10 cellular contexts compared by ENCODE assay signal in the genomic region with DNA sequence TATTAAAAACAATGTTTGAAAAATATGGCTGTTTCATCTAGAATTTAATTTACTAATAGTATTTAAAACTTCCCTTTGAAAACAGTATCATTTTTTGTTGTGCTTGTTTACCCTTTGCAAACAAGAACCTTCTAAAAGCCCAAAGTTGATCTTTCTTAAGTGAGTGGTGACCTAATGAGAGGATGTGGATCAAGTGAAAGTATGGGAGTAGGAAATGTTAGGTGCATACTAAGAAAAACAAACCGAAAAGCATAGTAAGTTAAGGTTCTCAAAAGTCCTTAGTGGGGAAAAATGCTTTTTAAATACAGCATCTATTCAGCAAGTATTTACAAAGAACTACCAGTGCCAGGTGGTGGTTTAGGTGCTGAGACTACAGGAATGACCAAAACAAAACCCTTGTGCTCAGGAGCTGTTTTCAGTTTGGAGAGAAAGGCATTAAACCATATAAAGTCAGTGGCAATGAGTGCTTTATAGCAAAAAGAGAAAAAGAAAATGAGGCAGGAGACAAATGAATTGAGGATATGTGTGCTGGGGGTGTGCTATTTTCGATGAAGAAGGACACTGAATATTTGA. TPM values are rescaled to one million over a fixed set of nuclear protein-coding genes. Genes with fewer than 3 reads are reported as not detected.
DNase-seq lines count a peak whose midpoint lies in the region; ATAC-seq and TF ChIP-seq lines count a peak whose summit lies in the region.
"Had no signal": no experiment of that assay in that cellular context is flagged by ENCODE, and none has a peak within 500 bp of the region (broad histone marks: within the 10 kb centered on the region; RNA-seq: fewer than 3 reads in every experiment).

No MANE protein-coding gene starts in this region.

- H3K27ac Mint-ChIP-seq in activated CD4-positive, alpha-beta T cell treated with anti-CD3 and anti-CD28 coated beads for 36 hours = peak overlapping the region; percentile 34
- peak overlapping the region; percentile 77 for H3K27ac Mint-ChIP-seq in activated T-helper 1 cell treated with anti-CD3 and anti-CD28 coated beads, Interleukin-12 subunit alpha, Interleukin-12 subunit beta, Interleukin-2, Interleukin-4 antibody, amounts not matched to agents 30 ng/mL and 10 ng/mL and 1 ng/mL, durations not matched to agents 14 hours and 24 hours and 36 hours

- TF ChIP-seq CTCF in sigmoid colon (IDR thresholded peaks at IDR 0.05) (no peak), esophagus muscularis mucosa (IDR thresholded peaks at IDR 0.05) (no peak)

- TF ChIP-seq EP300 in sigmoid colon (IDR thresholded peaks at IDR 0.05) (no peak), esophagus muscularis mucosa (IDR thresholded peaks at IDR 0.05) (no peak)

- peaks cover 0 to 34% (median 19%) of the 10 kb centered on the region in 4 donors for H3K4me1 ChIP-seq in sigmoid colon
- H3K4me1 ChIP-seq in esophagus muscularis mucosa = peaks cover 28 to 38% (median 34%) of the 10 kb centered on the region in 4 donors

- peaks cover 48% of the 10 kb centered on the region for H3K4me1 Mint-ChIP-seq in activated CD4-positive, alpha-beta T cell treated with anti-CD3 and anti-CD28 coated beads for 36 hours
- peaks cover 32% of the 10 kb centered on the region for H3K4me1 Mint-ChIP-seq in activated T-helper 1 cell treated with anti-CD3 and anti-CD28 coated beads, Interleukin-12 subunit alpha, Interleukin-12 subunit beta, Interleukin-2, Interleukin-4 antibody, amounts not matched to agents 30 ng/mL and 10 ng/mL and 1 ng/mL, durations not matched to agents 14 hours and 24 hours and 36 hours (ENCODE audit: low read depth)

- peak; percentile 38 for ATAC-seq in activated CD4-positive, alpha-beta T cell treated with anti-CD3 and anti-CD28 coated beads for 36 hours
- ATAC-seq in HG02852 (IDR thresholded peaks at IDR 0.05; ENCODE audit: unreplicated experiment) = peak; percentile 39
- no peak for ATAC-seq in GM19328 (IDR thresholded peaks at IDR 0.05; ENCODE audit: unreplicated experiment)

- peaks cover 7 to 45% (median 13%) of the 10 kb centered on the region in 4 donors for H3K36me3 ChIP-seq in sigmoid colon
- H3K36me3 ChIP-seq in esophagus muscularis mucosa = peaks cover 12 to 42% (median 28%) of the 10 kb centered on the region in 4 donors

- H3K27ac ChIP-seq in sigmoid colon (peak overlapping the region in 3 of 4 donors; percentile 4 to 59 (median 40)), esophagus muscularis mucosa (replicated peaks in 1 of 4) (no peak overlapping the region)
- H3K27ac ChIP-seq: 22Rv1 had no signal

- intact Hi-C loops in activated CD4-positive, alpha-beta T cell treated with anti-CD3 and anti-CD28 coated beads for 36 hours (cut with DNase I, micrococcal nuclease) = loop anchor here (2.0 kb wide), 1 partner anchor 130 kb away; no protein-coding TSS in a partner anchor
- intact Hi-C loops in activated T-helper 1 cell treated with anti-CD3 and anti-CD28 coated beads, Interleukin-12 subunit alpha, Interleukin-12 subunit beta, Interleukin-2, Interleukin-4 antibody, amounts not matched to agents 30 ng/mL and 10 ng/mL and 1 ng/mL, durations not matched to agents 14 hours and 24 hours and 36 hours (cut with micrococcal nuclease) = loop anchor here (1.0 to 10.0 kb wide), 4 partner anchors 24 to 1486 kb away; a partner anchor contains a TSS
- intact Hi-C loops in sigmoid colon (cut with DNase I) = no loop called here
- intact Hi-C loops in esophagus muscularis mucosa (cut with DNase I) = no loop called here

- CTCF ChIA-PET in activated CD4-positive, alpha-beta T cell treated with anti-CD3 and anti-CD28 coated beads for 36 hours (lab: Charles Lee) = interaction anchor here (1.0 to 5.2 kb wide), 8 partner anchors 7 to 274 kb away, joined by 3 to 47 read pairs (median 4); a partner anchor contains a TSS

- no peak for DNase-seq in activated CD4-positive, alpha-beta T cell treated with anti-CD3 and anti-CD28 coated beads for 36 hours
- DNase-seq in activated CD4-positive, alpha-beta T cell treated with anti-CD3 and anti-CD28 coated beads for 48 hours = no peak
- no peak for DNase-seq in activated T-helper 1 cell treated with anti-CD3 and anti-CD28 coated beads, Interleukin-12 subunit alpha, Interleukin-12 subunit beta, Interleukin-2, Interleukin-4 antibody, amounts not matched to agents 30 ng/mL and 10 ng/mL and 1 ng/mL, durations not matched to agents 14 hours and 24 hours and 36 hours (ENCODE audit: low spot score)
- DNase-seq in sigmoid colon (no peak), esophagus muscularis mucosa (ENCODE audit: extremely low spot score) (no peak), HK-2 (ENCODE audit: unreplicated experiment) (no peak)
- DNase-seq: substantia nigra had no signal

- peaks cover 41% of the 10 kb centered on the region for H3K36me3 Mint-ChIP-seq in activated CD4-positive, alpha-beta T cell treated with anti-CD3 and anti-CD28 coated beads for 36 hours (ENCODE audit: low read depth)
- H3K36me3 Mint-ChIP-seq in activated T-helper 1 cell treated with anti-CD3 and anti-CD28 coated beads, Interleukin-12 subunit alpha, Interleukin-12 subunit beta, Interleukin-2, Interleukin-4 antibody, amounts not matched to agents 30 ng/mL and 10 ng/mL and 1 ng/mL, durations not matched to agents 14 hours and 24 hours and 36 hours (ENCODE audit: low read depth) = peaks cover 40% of the 10 kb centered on the region

- H3K27me3 ChIP-seq in sigmoid colon (no peaks in the 10 kb centered on the region), esophagus muscularis mucosa (no peaks in the 10 kb centered on the region)

- H3K9me3 Mint-ChIP-seq in activated CD4-positive, alpha-beta T cell treated with anti-CD3 and anti-CD28 coated beads for 36 hours (ENCODE audit: low read depth) = no peaks in the 10 kb centered on the region
- no peaks in the 10 kb centered on the region for H3K9me3 Mint-ChIP-seq in activated T-helper 1 cell treated with anti-CD3 and anti-CD28 coated beads, Interleukin-12 subunit alpha, Interleukin-12 subunit beta, Interleukin-2, Interleukin-4 antibody, amounts not matched to agents 30 ng/mL and 10 ng/mL and 1 ng/mL, durations not matched to agents 14 hours and 24 hours and 36 hours

- POLR2A ChIA-PET in activated CD4-positive, alpha-beta T cell treated with anti-CD3 and anti-CD28 coated beads for 36 hours (lab: Charles Lee) = interaction anchor here (0.6 kb wide), 1 partner anchor 127 kb away, joined by 3 read pairs; no protein-coding TSS in a partner anchor

- H3K9me3 ChIP-seq in sigmoid colon = no peaks in the 10 kb centered on the region
- no peaks in the 10 kb centered on the region for H3K9me3 ChIP-seq in esophagus muscularis mucosa

- no peak overlapping the region for H3K4me3 Mint-ChIP-seq in activated CD4-positive, alpha-beta T cell treated with anti-CD3 and anti-CD28 coated beads for 36 hours
- peak overlapping the region; percentile 13 for H3K4me3 Mint-ChIP-seq in activated T-helper 1 cell treated with anti-CD3 and anti-CD28 coated beads, Interleukin-12 subunit alpha, Interleukin-12 subunit beta, Interleukin-2, Interleukin-4 antibody, amounts not matched to agents 30 ng/mL and 10 ng/mL and 1 ng/mL, durations not matched to agents 14 hours and 24 hours and 36 hours

- WGBS in sigmoid colon, 2 donors = 83 to 88% methylated on average over 2 of the region's 2 CpGs
- 89% methylated on average over 2 of the region's 2 CpGs for WGBS in esophagus muscularis mucosa

- no peaks in the 10 kb centered on the region for H3K27me3 Mint-ChIP-seq in activated CD4-positive, alpha-beta T cell treated with anti-CD3 and anti-CD28 coated beads for 36 hours
- no peaks in the 10 kb centered on the region for H3K27me3 Mint-ChIP-seq in activated T-helper 1 cell treated with anti-CD3 and anti-CD28 coated beads, Interleukin-12 subunit alpha, Interleukin-12 subunit beta, Interleukin-2, Interleukin-4 antibody, amounts not matched to agents 30 ng/mL and 10 ng/mL and 1 ng/mL, durations not matched to agents 14 hours and 24 hours and 36 hours (ENCODE audit: insufficient read depth)

- H3K4me3 ChIP-seq in sigmoid colon (no peak overlapping the region), esophagus muscularis mucosa (no peak overlapping the region)

- TF ChIP-seq POLR2A in sigmoid colon (IDR thresholded peaks at IDR 0.05) (no peak), esophagus muscularis mucosa (IDR thresholded peaks at IDR 0.05; ENCODE audit: low read depth) (no peak)

RNA-seq across cellular contexts. Expression of a gene that starts 23.8 kb away (rescaled TPM):
- total RNA-seq in activated CD4-positive, alpha-beta T cell treated with anti-CD3 and anti-CD28 coated beads for 36 hours = 10 to 100 TPM; 14.2 to 14.4 TPM
- 18.3 and 20.5 TPM in 2 replicates for total RNA-seq in activated T-helper 1 cell treated with anti-CD3 and anti-CD28 coated beads, Interleukin-12 subunit alpha, Interleukin-12 subunit beta, Interleukin-2, Interleukin-4 antibody, amounts not matched to agents 30 ng/mL and 10 ng/mL and 1 ng/mL, durations not matched to agents 14 hours and 24 hours and 36 hours
- total RNA-seq in sigmoid colon (10 to 100 TPM; 66.2 to 83.4 (median 74.1) TPM), esophagus muscularis mucosa (10 to 100 TPM; 48.7 to 57.7 (median 54.8) TPM)
- polyA plus RNA-seq in sigmoid colon = 10 to 100 TPM; 18.5 to 29.4 (median 20.0) TPM

RNA-seq across cellular contexts. Expression of a gene that starts 52.9 kb away (rescaled TPM):
- 10 to 100 TPM; 31.1 to 48.2 TPM for total RNA-seq in activated CD4-positive, alpha-beta T cell treated with anti-CD3 and anti-CD28 coated beads for 36 hours
- total RNA-seq in activated T-helper 1 cell treated with anti-CD3 and anti-CD28 coated beads, Interleukin-12 subunit alpha, Interleukin-12 subunit beta, Interleukin-2, Interleukin-4 antibody, amounts not matched to agents 30 ng/mL and 10 ng/mL and 1 ng/mL, durations not matched to agents 14 hours and 24 hours and 36 hours = 57.4 and 61.8 TPM in 2 replicates
- total RNA-seq in sigmoid colon = 10 to 100 TPM; 77.3 to 97.1 (median 83.5) TPM
- 10 to 100 TPM; 48.6 to 66.6 (median 58.4) TPM for polyA plus RNA-seq in sigmoid colon
- 10 to 100 TPM; 42.5 to 70.6 (median 57.9) TPM for total RNA-seq in esophagus muscularis mucosa

Comparison
In these comparisons a context has a peak if more than half of its experiments do, and no peak if none do; other contexts are left out.
1. H3K27ac ChIP-seq: peak in sigmoid colon (3 of 4); none in esophagus muscularis mucosa (0 of 4).
2. intact Hi-C loops: an anchor here in activated CD4-positive, alpha-beta T cell treated with anti-CD3 and anti-CD28 coated beads for 36 hours (2.0 kb wide) and activated T-helper 1 cell treated with anti-CD3 and anti-CD28 coated beads, Interleukin-12 subunit alpha, Interleukin-12 subunit beta, Interleukin-2, Interleukin-4 antibody, amounts not matched to agents 30 ng/mL and 10 ng/mL and 1 ng/mL, durations not matched to agents 14 hours and 24 hours and 36 hours (1.0 to 10.0 kb wide); none called in sigmoid colon and esophagus muscularis mucosa.